2 cellular contexts compared by ENCODE assay signal in genomic region chr1:99840353-99840752, GRCh38.
A peak's percentile ranks its signal among the peaks of the same experiment; 100 is the strongest.
TF ChIP-seq lines count a peak whose summit lies in the region.

No MANE protein-coding gene starts in this region.

TF ChIP-seq in HEK293, 187 proteins besides CTCF, POLR2A, EP300 and RAD21:
- TF ChIP-seq SETDB1 (IDR thresholded peaks at IDR 0.05; ENCODE audit: insufficient read length, low read length) = peak; percentile 79

TF ChIP-seq in K562, 482 proteins besides CTCF, POLR2A, EP300 and RAD21:
- peak; percentile 40; the same call in 1 of the 2 replicates for TF ChIP-seq TRIM28 (IDR thresholded peaks at IDR 0.05)
- peak; percentile 100 for TF ChIP-seq ZNF431 (CRISPR knock-in tag; IDR thresholded peaks at IDR 0.05)
- TF ChIP-seq ZNF280A (IDR thresholded peaks at IDR 0.05; ENCODE audit: low read depth, partially characterized antibody) = peak; percentile 64
- peak in 1 of 2 experiments; percentile 41; a peak in 1 of 4 replicates for TF ChIP-seq TRIM24 (IDR thresholded peaks at IDR 0.05)
